9 cellular contexts compared by ENCODE assay signal in the genomic region with DNA sequence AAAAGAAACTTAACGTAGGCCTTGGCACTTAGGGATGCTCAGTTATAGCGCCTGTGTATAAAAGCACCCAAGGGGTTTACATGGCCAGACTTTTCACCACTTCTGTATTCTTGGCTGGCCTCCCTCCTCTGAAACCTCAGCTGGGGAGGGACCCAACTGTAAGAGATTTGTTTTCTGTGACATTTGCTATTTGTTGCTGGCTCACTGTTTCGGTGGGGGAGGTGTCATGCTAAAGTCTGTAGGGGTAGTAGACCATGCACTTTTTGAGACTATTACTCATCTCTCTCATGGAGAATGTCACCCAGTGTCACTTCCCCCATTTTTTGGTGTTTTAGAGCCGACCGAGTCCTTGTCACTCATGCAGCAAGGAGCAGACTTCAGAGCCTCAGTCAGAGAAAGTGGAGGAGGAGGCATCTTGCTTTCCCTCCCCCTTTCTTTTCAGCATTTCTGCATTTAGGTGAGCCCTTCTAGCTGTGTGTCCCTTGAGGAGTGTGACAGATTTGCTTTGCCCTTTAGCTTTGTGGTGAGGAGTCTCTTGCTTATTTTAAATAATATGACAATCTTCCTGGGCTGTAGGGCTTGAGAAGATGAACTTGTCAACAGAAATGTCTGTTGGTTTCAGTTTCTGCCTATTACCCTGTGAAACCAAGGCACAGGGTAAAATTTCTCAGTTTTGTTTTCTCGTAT.
DNase-seq lines count a peak whose midpoint lies in the region; ATAC-seq and TF ChIP-seq lines count a peak whose summit lies in the region.
"Had no signal": no experiment of that assay in that cellular context is flagged by ENCODE, and none has a peak within 500 bp of the region (broad histone marks: within the 10 kb centered on the region; RNA-seq: fewer than 3 reads in every experiment).

No MANE protein-coding gene starts in this region.

- no peak for TF ChIP-seq CTCF in progenitor cell of endocrine pancreas (IDR thresholded peaks at IDR 0.05; ENCODE audit: unreplicated experiment)

- H3K27ac Mint-ChIP-seq in activated CD4-positive, alpha-beta T cell treated with anti-CD3 and anti-CD28 coated beads, Interleukin-2, amount 10 ng/mL, durations not matched to agents 24 days and 14 days: peak overlapping the region; percentile 82
- H3K27ac Mint-ChIP-seq in progenitor cell of endocrine pancreas: no peak overlapping the region

- peak; percentile 92 for ATAC-seq in HG03097 (IDR thresholded peaks at IDR 0.05; ENCODE audit: low FRiP score, unreplicated experiment)
- ATAC-seq: A549 had no signal

- H3K4me3 Mint-ChIP-seq in activated CD4-positive, alpha-beta T cell treated with anti-CD3 and anti-CD28 coated beads, Interleukin-2, amount 10 ng/mL, durations not matched to agents 24 days and 14 days: peak overlapping the region; percentile 77
- no peak overlapping the region for H3K4me3 Mint-ChIP-seq in progenitor cell of endocrine pancreas (ENCODE audit: low read depth)

- intact Hi-C loops in activated CD4-positive, alpha-beta T cell treated with anti-CD3 and anti-CD28 coated beads, Interleukin-2, amount 10 ng/mL, durations not matched to agents 24 days and 14 days (cut with micrococcal nuclease): loop anchor here (1.0 to 5.0 kb wide), 11 partner anchors 20 to 478 kb away; a partner anchor contains a TSS

- peak; percentile 48 for DNase-seq in SKM-1 treated with dmso at 0.1 percent for 144 hours (lab: John Stamatoyannopoulos, UW; ENCODE audit: unreplicated experiment)
- no peak for DNase-seq in SKM-1 (lab: John Stamatoyannopoulos, UW; ENCODE audit: unreplicated experiment)
- peak; percentile 80 for DNase-seq in activated CD4-positive, alpha-beta T cell treated with anti-CD3 and anti-CD28 coated beads, Interleukin-2, amount 10 ng/mL, durations not matched to agents 24 days and 14 days
- DNase-seq in midbrain (lab: John Stamatoyannopoulos, UW): peak; percentile 3
- DNase-seq in cerebellar nuclear complex (lab: John Stamatoyannopoulos, UW): no peak
- DNase-seq in progenitor cell of endocrine pancreas (ENCODE audit: low spot score, unreplicated experiment): no peak
- no peak for DNase-seq in A172 (ENCODE audit: low spot score)

- peaks cover 14% of the 10 kb centered on the region for H3K27me3 Mint-ChIP-seq in activated CD4-positive, alpha-beta T cell treated with anti-CD3 and anti-CD28 coated beads, Interleukin-2, amount 10 ng/mL, durations not matched to agents 24 days and 14 days
- no peaks in the 10 kb centered on the region for H3K27me3 Mint-ChIP-seq in progenitor cell of endocrine pancreas

- peaks cover 8% of the 10 kb centered on the region for H3K36me3 Mint-ChIP-seq in activated CD4-positive, alpha-beta T cell treated with anti-CD3 and anti-CD28 coated beads, Interleukin-2, amount 10 ng/mL, durations not matched to agents 24 days and 14 days (ENCODE audit: low read depth)
- H3K36me3 Mint-ChIP-seq in progenitor cell of endocrine pancreas (ENCODE audit: insufficient read depth): no peaks in the 10 kb centered on the region

- H3K4me1 Mint-ChIP-seq in activated CD4-positive, alpha-beta T cell treated with anti-CD3 and anti-CD28 coated beads, Interleukin-2, amount 10 ng/mL, durations not matched to agents 24 days and 14 days: peaks cover 41% of the 10 kb centered on the region
- H3K4me1 Mint-ChIP-seq in progenitor cell of endocrine pancreas (ENCODE audit: low read depth): no peaks in the 10 kb centered on the region

- peaks cover 22% of the 10 kb centered on the region for H3K9me3 Mint-ChIP-seq in activated CD4-positive, alpha-beta T cell treated with anti-CD3 and anti-CD28 coated beads, Interleukin-2, amount 10 ng/mL, durations not matched to agents 24 days and 14 days
- H3K9me3 Mint-ChIP-seq in progenitor cell of endocrine pancreas (ENCODE audit: low read depth): peaks cover 13% of the 10 kb centered on the region

Comparison
In these comparisons a context has a peak if more than half of its experiments do, and no peak if none do; other contexts are left out.
1. DNase-seq: peak in SKM-1 treated with dmso at 0.1 percent for 144 hours (single experiment), activated CD4-positive, alpha-beta T cell treated with anti-CD3 and anti-CD28 coated beads, Interleukin-2, amount 10 ng/mL, durations not matched to agents 24 days and 14 days (single experiment) and midbrain (single experiment); none in SKM-1 (single experiment), cerebellar nuclear complex (0 of 2), progenitor cell of endocrine pancreas (single experiment) and A172 (single experiment).